ENCODE assay signal across 1 cellular context in genomic region chr17:62892069-62892675, GRCh38.
TF ChIP-seq lines count a peak whose summit lies in the region.

No MANE protein-coding gene starts in this region.

TF ChIP-seq in IMR-90, 13 proteins besides CTCF, POLR2A, EP300 and RAD21:
- TF ChIP-seq MXI1 (IDR thresholded peaks at IDR 0.05; ENCODE audit: borderline replicate concordance, low read depth, low read length) = no peak
